Comparison of ENCODE assay signal across 40 cellular contexts in the genomic region with DNA sequence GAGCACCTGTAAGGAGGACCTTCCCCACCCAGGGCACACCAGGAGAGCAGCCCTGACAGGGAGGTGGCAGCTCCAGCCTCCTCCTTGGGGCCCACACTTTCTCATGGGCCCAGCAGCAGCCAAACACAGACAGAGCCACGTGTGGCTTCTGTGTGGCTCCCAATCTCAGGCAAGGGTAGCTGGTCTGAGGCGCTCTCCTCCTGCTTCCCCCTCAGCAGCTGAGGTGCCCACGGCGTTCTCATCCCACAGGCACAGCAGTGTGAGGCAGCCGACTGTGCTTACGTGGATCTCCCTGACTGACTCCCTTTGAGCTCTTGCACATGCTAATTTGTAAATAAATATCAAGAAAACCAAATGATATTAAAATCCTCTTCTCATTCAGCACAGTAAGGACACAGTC. TPM values are rescaled to one million over a fixed set of nuclear protein-coding genes. Genes with fewer than 3 reads are reported as not detected.
"Had no signal": no experiment of that assay in that cellular context is flagged by ENCODE, and none has a peak within 500 bp of the region (broad histone marks: within the 10 kb centered on the region; RNA-seq: fewer than 3 reads in every experiment).

No MANE protein-coding gene starts in this region.

- H3K36me3 ChIP-seq: adrenal gland, breast epithelium, cardiac muscle cell, colonic mucosa had no signal

- FAIRE-seq: endometrium, endothelial cell of umbilical vein had no signal

- H3K4me3 Mint-ChIP-seq: activated CD4-positive, alpha-beta memory T cell treated with anti-CD3 and anti-CD28 coated beads for 36 hours; activated CD4-positive, alpha-beta T cell treated with anti-CD3 and anti-CD28 coated beads for 36 hours; activated CD4-positive, alpha-beta T cell treated with anti-CD3 and anti-CD28 coated beads, Interleukin-2, amount 10 ng/mL, durations not matched to agents 24 days and 14 days; activated CD8-positive, alpha-beta memory T cell treated with anti-CD3 and anti-CD28 coated beads, Interleukin-2, amount 10 ng/mL, durations not matched to agents 7 days and 5 days; activated CD8-positive, alpha-beta T cell treated with anti-CD3 and anti-CD28 coated beads, Interleukin-2, amount 10 ng/mL, durations not matched to agents 7 days and 5 days; activated naive CD4-positive, alpha-beta T cell treated with anti-CD3 and anti-CD28 coated beads for 36 hours; activated naive CD4-positive, alpha-beta T cell treated with anti-CD3 and anti-CD28 coated beads, Interleukin-2, amount 50 U/mL, for 24 hours; activated naive CD8-positive, alpha-beta T cell treated with anti-CD3 and anti-CD28 coated beads for 36 hours; activated naive CD8-positive, alpha-beta T cell treated with anti-CD3 and anti-CD28 coated beads, Interleukin-2, amount 50 U/mL, for 24 hours; activated T-helper 1 cell treated with anti-CD3 and anti-CD28 coated beads, Interleukin-12 subunit alpha, Interleukin-12 subunit beta, Interleukin-2, Interleukin-4 antibody, amounts not matched to agents 30 ng/mL and 10 ng/mL and 1 ng/mL, durations not matched to agents 14 hours and 24 hours and 36 hours; brain; T-helper 17 cell; T-helper 2 cell treated with Interferon-gamma antibody and Interleukin-4, amounts not matched to agents 5 μg/mL and 100 μg/mL, for 36 hours had no signal

- H3K27ac Mint-ChIP-seq: activated CD4-positive, alpha-beta memory T cell treated with anti-CD3 and anti-CD28 coated beads for 36 hours; activated CD4-positive, alpha-beta T cell treated with anti-CD3 and anti-CD28 coated beads for 36 hours; activated CD4-positive, alpha-beta T cell treated with anti-CD3 and anti-CD28 coated beads, Interleukin-2, amount 10 ng/mL, durations not matched to agents 24 days and 14 days; activated CD8-positive, alpha-beta memory T cell treated with anti-CD3 and anti-CD28 coated beads, Interleukin-2, amount 10 ng/mL, durations not matched to agents 7 days and 5 days; activated CD8-positive, alpha-beta T cell treated with anti-CD3 and anti-CD28 coated beads, Interleukin-2, amount 10 ng/mL, durations not matched to agents 7 days and 5 days; activated naive CD4-positive, alpha-beta T cell treated with anti-CD3 and anti-CD28 coated beads for 36 hours; activated naive CD4-positive, alpha-beta T cell treated with anti-CD3 and anti-CD28 coated beads, Interleukin-2, amount 50 U/mL, for 24 hours; activated naive CD8-positive, alpha-beta T cell treated with anti-CD3 and anti-CD28 coated beads for 36 hours; activated naive CD8-positive, alpha-beta T cell treated with anti-CD3 and anti-CD28 coated beads, Interleukin-2, amount 50 U/mL, for 24 hours; activated T-helper 1 cell treated with anti-CD3 and anti-CD28 coated beads, Interleukin-12 subunit alpha, Interleukin-12 subunit beta, Interleukin-2, Interleukin-4 antibody, amounts not matched to agents 30 ng/mL and 10 ng/mL and 1 ng/mL, durations not matched to agents 14 hours and 24 hours and 36 hours; activated T-helper 2 cell treated with anti-CD3 and anti-CD28 coated beads, Interferon-gamma antibody, Interleukin-2, Interleukin-4, amounts not matched to agents 10 μg/mL and 5 μg/mL and 100 μg/mL, durations not matched to agents 14 hours and 24 hours and 36 hours; T-helper 17 cell; T-helper 2 cell treated with Interferon-gamma antibody and Interleukin-4, amounts not matched to agents 5 μg/mL and 100 μg/mL, for 36 hours had no signal

- DNase-seq: activated CD4-positive, alpha-beta memory T cell treated with anti-CD3 and anti-CD28 coated beads for 36 hours; activated CD4-positive, alpha-beta T cell treated with anti-CD3 and anti-CD28 coated beads for 36 hours; activated CD4-positive, alpha-beta T cell treated with anti-CD3 and anti-CD28 coated beads, Interleukin-2, amount 10 ng/mL, durations not matched to agents 24 days and 14 days; activated CD4-positive, CD25-positive, alpha-beta regulatory T cell; activated CD4-positive, CD25-positive, alpha-beta regulatory T cell treated with anti-CD3 and anti-CD28 coated beads, Interleukin-2, amount 50 U/mL, for 72 hours; activated CD8-positive, alpha-beta memory T cell treated with anti-CD3 and anti-CD28 coated beads, Interleukin-2, amount 10 ng/mL, durations not matched to agents 7 days and 5 days; activated CD8-positive, alpha-beta memory T cell treated with anti-CD3 and anti-CD28 coated beads, Interleukin-2, amount 50 U/mL, for 4 hours; activated CD8-positive, alpha-beta T cell treated with anti-CD3 and anti-CD28 coated beads, Interleukin-2, amount 10 ng/mL, durations not matched to agents 7 days and 5 days; activated effector memory CD4-positive, alpha-beta T cell treated with anti-CD3 and anti-CD28 coated beads, Interleukin-2, amount 50 U/mL, for 16 hours; activated naive CD4-positive, alpha-beta T cell treated with anti-CD3 and anti-CD28 coated beads for 36 hours; activated naive CD8-positive, alpha-beta T cell treated with anti-CD3 and anti-CD28 coated beads for 36 hours; activated naive CD8-positive, alpha-beta T cell treated with anti-CD3 and anti-CD28 coated beads, Interleukin-2, amount 50 U/mL, for 24 hours; activated T-cell treated with anti-CD3 and anti-CD28 coated beads, Interleukin-2, amount 50 U/mL, for 1 hour; activated T-cell treated with anti-CD3 and anti-CD28 coated beads, Interleukin-2, amount 50 U/mL, for 48 hours; central memory CD4-positive, alpha-beta T cell; cerebellar nuclear complex; colonic mucosa; effector CD8-positive, alpha-beta T cell; esophagus squamous epithelium; foreskin melanocyte; T-helper 1 cell; T-helper 17 cell; T1000 had no signal

- H3K27me3 ChIP-seq: adrenal gland, ascending aorta, breast epithelium, cardiac muscle cell, colonic mucosa, esophagus squamous epithelium, gastroesophageal sphincter had no signal

- H3K4me1 Mint-ChIP-seq: activated CD4-positive, alpha-beta T cell treated with anti-CD3 and anti-CD28 coated beads for 36 hours; activated CD4-positive, alpha-beta T cell treated with anti-CD3 and anti-CD28 coated beads, Interleukin-2, amount 10 ng/mL, durations not matched to agents 24 days and 14 days; activated CD8-positive, alpha-beta memory T cell treated with anti-CD3 and anti-CD28 coated beads, Interleukin-2, amount 10 ng/mL, durations not matched to agents 7 days and 5 days; activated naive CD4-positive, alpha-beta T cell treated with anti-CD3 and anti-CD28 coated beads, Interleukin-2, amount 50 U/mL, for 24 hours; activated naive CD8-positive, alpha-beta T cell treated with anti-CD3 and anti-CD28 coated beads for 36 hours; activated naive CD8-positive, alpha-beta T cell treated with anti-CD3 and anti-CD28 coated beads, Interleukin-2, amount 50 U/mL, for 24 hours; brain had no signal

- ATAC-seq: activated CD4-positive, alpha-beta T cell treated with anti-CD3 and anti-CD28 coated beads for 36 hours; activated CD8-positive, alpha-beta memory T cell treated with anti-CD3 and anti-CD28 coated beads, Interleukin-2, amount 10 ng/mL, durations not matched to agents 7 days and 5 days; activated CD8-positive, alpha-beta T cell treated with anti-CD3 and anti-CD28 coated beads, Interleukin-2, amount 10 ng/mL, durations not matched to agents 7 days and 5 days; activated naive CD8-positive, alpha-beta T cell treated with anti-CD3 and anti-CD28 coated beads, Interleukin-2, amount 50 U/mL, for 24 hours; gastroesophageal sphincter; T-helper 17 cell had no signal

- H3K9me3 Mint-ChIP-seq: activated CD4-positive, alpha-beta memory T cell treated with anti-CD3 and anti-CD28 coated beads for 36 hours; activated CD4-positive, alpha-beta T cell treated with anti-CD3 and anti-CD28 coated beads, Interleukin-2, amount 10 ng/mL, durations not matched to agents 24 days and 14 days; activated naive CD4-positive, alpha-beta T cell treated with anti-CD3 and anti-CD28 coated beads for 36 hours; activated naive CD4-positive, alpha-beta T cell treated with anti-CD3 and anti-CD28 coated beads, Interleukin-2, amount 50 U/mL, for 24 hours; activated naive CD8-positive, alpha-beta T cell treated with anti-CD3 and anti-CD28 coated beads for 36 hours; activated naive CD8-positive, alpha-beta T cell treated with anti-CD3 and anti-CD28 coated beads, Interleukin-2, amount 50 U/mL, for 24 hours; activated T-helper 1 cell treated with anti-CD3 and anti-CD28 coated beads, Interleukin-12 subunit alpha, Interleukin-12 subunit beta, Interleukin-2, Interleukin-4 antibody, amounts not matched to agents 30 ng/mL and 10 ng/mL and 1 ng/mL, durations not matched to agents 14 hours and 24 hours and 36 hours; activated T-helper 2 cell treated with anti-CD3 and anti-CD28 coated beads, Interferon-gamma antibody, Interleukin-2, Interleukin-4, amounts not matched to agents 10 μg/mL and 5 μg/mL and 100 μg/mL, durations not matched to agents 14 hours and 24 hours and 36 hours; T-helper 2 cell treated with Interferon-gamma antibody and Interleukin-4, amounts not matched to agents 5 μg/mL and 100 μg/mL, for 36 hours had no signal

- H3K27me3 Mint-ChIP-seq: activated CD4-positive, alpha-beta memory T cell treated with anti-CD3 and anti-CD28 coated beads for 36 hours; activated CD4-positive, alpha-beta T cell treated with anti-CD3 and anti-CD28 coated beads for 36 hours; activated naive CD4-positive, alpha-beta T cell treated with anti-CD3 and anti-CD28 coated beads, Interleukin-2, amount 50 U/mL, for 24 hours; activated naive CD8-positive, alpha-beta T cell treated with anti-CD3 and anti-CD28 coated beads for 36 hours; activated naive CD8-positive, alpha-beta T cell treated with anti-CD3 and anti-CD28 coated beads, Interleukin-2, amount 50 U/mL, for 24 hours; brain had no signal

- H3K9me3 ChIP-seq: adrenal gland, ascending aorta, breast epithelium, colonic mucosa, esophagus squamous epithelium, gastroesophageal sphincter had no signal

- H3K4me1 ChIP-seq: ascending aorta, breast epithelium, colonic mucosa, gastroesophageal sphincter had no signal

- H3K4me3 ChIP-seq: adrenal gland, ascending aorta, breast epithelium, cardiac muscle cell, colonic mucosa, esophagus squamous epithelium, gastroesophageal sphincter had no signal

- H3K36me3 Mint-ChIP-seq: activated CD4-positive, alpha-beta memory T cell treated with anti-CD3 and anti-CD28 coated beads for 36 hours; activated CD8-positive, alpha-beta memory T cell treated with anti-CD3 and anti-CD28 coated beads, Interleukin-2, amount 10 ng/mL, durations not matched to agents 7 days and 5 days; activated naive CD4-positive, alpha-beta T cell treated with anti-CD3 and anti-CD28 coated beads, Interleukin-2, amount 50 U/mL, for 24 hours; activated naive CD8-positive, alpha-beta T cell treated with anti-CD3 and anti-CD28 coated beads for 36 hours had no signal

- H3K27ac ChIP-seq: adrenal gland, ascending aorta, breast epithelium, cardiac muscle cell, colonic mucosa, epithelial cell of prostate, esophagus squamous epithelium, gastroesophageal sphincter had no signal

RNA-seq across cellular contexts. Expression of gene CMTM2, which starts 56.1 kb away (rescaled TPM):
- total RNA-seq: activated naive CD4-positive, alpha-beta T cell treated with anti-CD3 and anti-CD28 coated beads for 36 hours; activated naive CD8-positive, alpha-beta T cell treated with anti-CD3 and anti-CD28 coated beads for 36 hours; adrenal gland; ascending aorta; breast epithelium; cardiac muscle cell; colonic mucosa; dermis microvascular lymphatic vessel endothelial cell; endothelial cell of umbilical vein; esophagus squamous epithelium; fibroblast of lung; fibroblast of villous mesenchyme; gastroesophageal sphincter; glomerular endothelial cell had no signal
- polyA plus RNA-seq: endothelial cell of umbilical vein, fibroblast of lung had no signal
